ENCODE assay signal across 17 cellular contexts in genomic region chr3:162770556-162770955, GRCh38.
DNase-seq lines count a peak whose midpoint lies in the region; ATAC-seq, FAIRE-seq and TF ChIP-seq lines count a peak whose summit lies in the region.
"Had no signal": no experiment of that assay in that cellular context is flagged by ENCODE, and none has a peak within 500 bp of the region (broad histone marks: within the 10 kb centered on the region; RNA-seq: fewer than 3 reads in every experiment).

No MANE protein-coding gene starts in this region.

- no peak overlapping the region for H3K4me2 ChIP-seq in GM23338
- H3K4me2 ChIP-seq: BLaER1 treated with 17β-estradiol and CSF1 and Interleukin-3, amounts not matched to agents 10 nM and 100 nM had no signal

- no peaks in the 10 kb centered on the region for H3F3A ChIP-seq in GM23338 (replicated peaks; ENCODE audit: low read depth)

- peaks cover 10% of the 10 kb centered on the region; the same call in 1 of the 2 replicates for H3K9me2 ChIP-seq in GM23338 (ENCODE audit: insufficient read depth)

- H3K27me3 Mint-ChIP-seq in GM23338 (ENCODE audit: insufficient read depth, low read depth, poor library complexity), result no peaks in the 10 kb centered on the region
- H3K27me3 Mint-ChIP-seq in activated naive CD8-positive, alpha-beta T cell treated with anti-CD3 and anti-CD28 coated beads, Interleukin-2, amount 50 U/mL, for 24 hours, result no peaks in the 10 kb centered on the region

- H3K4me1 Mint-ChIP-seq in GM23338, result peaks cover 19% of the 10 kb centered on the region
- H3K4me1 Mint-ChIP-seq in activated naive CD8-positive, alpha-beta T cell treated with anti-CD3 and anti-CD28 coated beads, Interleukin-2, amount 50 U/mL, for 24 hours, result no peaks in the 10 kb centered on the region

- peak overlapping the region; percentile 38; the same call in 1 of the 2 replicates for H2AFZ ChIP-seq in GM23338

- H3K27ac Mint-ChIP-seq in GM23338, result no peak overlapping the region
- H3K27ac Mint-ChIP-seq in activated naive CD8-positive, alpha-beta T cell treated with anti-CD3 and anti-CD28 coated beads, Interleukin-2, amount 50 U/mL, for 24 hours, result no peak overlapping the region

- TF ChIP-seq CTCF in GM23338 (conservative IDR thresholded peaks at IDR 0.05; ENCODE audit: low read depth in 2 of 2) (no peak), fibroblast of pulmonary artery (IDR thresholded peaks at IDR 0.05; ENCODE audit: low read length, missing control alignments) (no peak)

- peaks cover 13% of the 10 kb centered on the region for H3K36me3 Mint-ChIP-seq in GM23338 (ENCODE audit: low read depth)
- no peaks in the 10 kb centered on the region for H3K36me3 Mint-ChIP-seq in activated naive CD8-positive, alpha-beta T cell treated with anti-CD3 and anti-CD28 coated beads, Interleukin-2, amount 50 U/mL, for 24 hours (ENCODE audit: low read depth)

- H3K4me3 ChIP-seq in GM23338, result no peak overlapping the region
- H3K4me3 ChIP-seq in fibroblast of pulmonary artery (replicated peaks; ENCODE audit: low read depth, low read length), result no peak overlapping the region
- H3K4me3 ChIP-seq: BLaER1 treated with 17β-estradiol and CSF1 and Interleukin-3, amounts not matched to agents 10 nM and 100 nM; SJSA1 had no signal

- ATAC-seq in GM23338, result no peak
- ATAC-seq in activated naive CD8-positive, alpha-beta T cell treated with anti-CD3 and anti-CD28 coated beads, Interleukin-2, amount 50 U/mL, for 24 hours, result no peak

- no peak overlapping the region for H3K4me3 Mint-ChIP-seq in GM23338
- H3K4me3 Mint-ChIP-seq in activated naive CD8-positive, alpha-beta T cell treated with anti-CD3 and anti-CD28 coated beads, Interleukin-2, amount 50 U/mL, for 24 hours, result no peak overlapping the region

- no peaks in the 10 kb centered on the region for H3K27me3 ChIP-seq in GM23338 (ENCODE audit: insufficient read depth)
- H3K27me3 ChIP-seq: BLaER1 treated with 17β-estradiol and CSF1 and Interleukin-3, amounts not matched to agents 10 nM and 100 nM; SJSA1 had no signal

- H4K20me1 ChIP-seq in GM23338 (replicated peaks; ENCODE audit: insufficient read depth), result no peaks in the 10 kb centered on the region
- H4K20me1 ChIP-seq: BLaER1 treated with 17β-estradiol and CSF1 and Interleukin-3, amounts not matched to agents 10 nM and 100 nM had no signal

- H3K27ac ChIP-seq in GM23338 (ENCODE audit: low read depth), result no peak overlapping the region
- H3K27ac ChIP-seq: BLaER1 treated with 17β-estradiol and CSF1 and Interleukin-3, amounts not matched to agents 10 nM and 100 nM; HL-60; SJSA1 had no signal

- no peak for FAIRE-seq in GM12892 (lab: Jason Lieb, UNC)

- DNase-seq in GM23338 (ENCODE audit: low spot score) (no peak), amniotic epithelial cell (ENCODE audit: low read depth) (peak; percentile 51), fibroblast of pulmonary artery (ENCODE audit: low read depth) (peak; percentile 57), NK-92 (lab: John Stamatoyannopoulos, UW; ENCODE audit: unreplicated experiment) (no peak), GM12892 (ENCODE audit: insufficient read length) (no peak)
- no peak for DNase-seq in activated CD4-positive, CD25-positive, alpha-beta regulatory T cell (lab: John Stamatoyannopoulos, UW)
- no peak for DNase-seq in activated naive CD8-positive, alpha-beta T cell treated with anti-CD3 and anti-CD28 coated beads, Interleukin-2, amount 50 U/mL, for 24 hours
- DNase-seq: COR-L47, KG1, NCI-H1436 treated with DMSO at 0.1 percent for 48 hours, NCI-H2081, NCI-H510A treated with DMSO at 0.1 percent for 48 hours, NCI-H82, SW 1271 had no signal

- peaks cover 5% of the 10 kb centered on the region; the same call in 1 of the 2 replicates for H3K36me3 ChIP-seq in GM23338 (ENCODE audit: insufficient read depth)
- H3K36me3 ChIP-seq: BLaER1 treated with 17β-estradiol and CSF1 and Interleukin-3, amounts not matched to agents 10 nM and 100 nM; SJSA1 had no signal

- H3K4me1 ChIP-seq in GM23338 (ENCODE audit: insufficient read depth), result peaks cover 16% of the 10 kb centered on the region
- H3K4me1 ChIP-seq: BLaER1 treated with 17β-estradiol and CSF1 and Interleukin-3, amounts not matched to agents 10 nM and 100 nM; SJSA1 had no signal

- peaks cover 14% of the 10 kb centered on the region for H3K9me3 Mint-ChIP-seq in GM23338
- H3K9me3 Mint-ChIP-seq in activated naive CD8-positive, alpha-beta T cell treated with anti-CD3 and anti-CD28 coated beads, Interleukin-2, amount 50 U/mL, for 24 hours, result peaks cover 4% of the 10 kb centered on the region

- no peak for TF ChIP-seq POLR2A in GM12892 (IDR thresholded peaks at IDR 0.05; ENCODE audit: low read depth, low read length)

- H3K79me2 ChIP-seq in GM23338 (replicated peaks; ENCODE audit: insufficient read depth), result no peaks in the 10 kb centered on the region

TF ChIP-seq in GM23338, 12 proteins besides CTCF, POLR2A, EP300 and RAD21 (continues in another document):
- TF ChIP-seq, protein P1, sequence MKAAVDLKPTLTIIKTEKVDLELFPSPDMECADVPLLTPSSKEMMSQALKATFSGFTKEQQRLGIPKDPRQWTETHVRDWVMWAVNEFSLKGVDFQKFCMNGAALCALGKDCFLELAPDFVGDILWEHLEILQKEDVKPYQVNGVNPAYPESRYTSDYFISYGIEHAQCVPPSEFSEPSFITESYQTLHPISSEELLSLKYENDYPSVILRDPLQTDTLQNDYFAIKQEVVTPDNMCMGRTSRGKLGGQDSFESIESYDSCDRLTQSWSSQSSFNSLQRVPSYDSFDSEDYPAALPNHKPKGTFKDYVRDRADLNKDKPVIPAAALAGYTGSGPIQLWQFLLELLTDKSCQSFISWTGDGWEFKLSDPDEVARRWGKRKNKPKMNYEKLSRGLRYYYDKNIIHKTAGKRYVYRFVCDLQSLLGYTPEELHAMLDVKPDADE (IDR thresholded peaks at IDR 0.05), result no peak
- no peak for TF ChIP-seq EZH2 (IDR thresholded peaks at IDR 0.05; ENCODE audit: low read depth, unreplicated experiment)
- no peak for TF ChIP-seq POLR2AphosphoS5 (IDR thresholded peaks at IDR 0.05; ENCODE audit: low read depth)
- no peak for TF ChIP-seq ZNF114 (CRISPR knock-in tag; IDR thresholded peaks at IDR 0.05)
- no peak for TF ChIP-seq ZNF462 (CRISPR knock-in tag; IDR thresholded peaks at IDR 0.05)
- TF ChIP-seq CREB1 (CRISPR knock-in tag; IDR thresholded peaks at IDR 0.05; ENCODE audit: low read depth), result no peak
- no peak for TF ChIP-seq NANOG (IDR thresholded peaks at IDR 0.05; ENCODE audit: borderline replicate concordance)

Comparison
In these comparisons a context has a peak if more than half of its experiments do, and no peak if none do; other contexts are left out.
1. DNase-seq: peak in amniotic epithelial cell (single experiment) and fibroblast of pulmonary artery (single experiment); none in GM23338 (single experiment), activated CD4-positive, CD25-positive, alpha-beta regulatory T cell (0 of 4), NK-92 (single experiment), activated naive CD8-positive, alpha-beta T cell treated with anti-CD3 and anti-CD28 coated beads, Interleukin-2, amount 50 U/mL, for 24 hours (single experiment) and GM12892 (single experiment).